8 cellular contexts compared by ENCODE assay signal in the genomic region with DNA sequence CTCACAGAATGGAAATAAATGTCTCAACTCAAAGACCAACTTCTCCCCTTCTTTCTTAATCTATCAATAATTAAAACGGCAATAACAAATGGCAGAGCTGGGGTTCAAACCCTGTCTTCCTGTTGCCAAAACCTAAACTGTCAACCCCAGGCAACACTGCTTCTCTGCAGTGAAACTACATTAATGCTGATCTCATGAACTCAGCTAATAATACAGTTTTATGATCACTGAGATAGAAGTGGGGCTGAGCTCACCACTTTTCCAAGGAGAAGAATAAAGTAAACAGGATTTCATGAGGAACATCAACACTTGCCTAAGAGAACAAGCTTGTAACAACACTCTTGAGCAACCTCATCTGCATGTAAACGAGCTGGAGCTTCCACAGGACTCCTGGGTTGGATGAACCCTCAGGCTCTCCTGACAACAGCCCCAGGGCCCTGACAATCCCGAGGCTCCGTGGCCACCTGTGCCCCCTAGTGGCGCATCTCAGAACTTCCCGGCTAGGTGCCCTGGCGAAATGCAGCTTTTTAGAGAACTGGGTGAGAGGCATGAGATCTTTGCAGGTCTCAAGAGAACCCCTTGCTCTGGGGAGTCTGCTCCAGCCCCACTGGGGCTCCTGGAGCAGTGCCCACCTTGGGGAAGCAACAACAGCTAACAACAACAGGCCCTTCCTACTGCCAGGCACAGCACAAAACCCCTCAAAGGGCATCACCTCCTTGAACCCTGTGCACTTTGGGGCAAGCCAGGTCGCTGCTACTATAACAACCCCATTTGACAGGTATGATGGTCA.
A peak's percentile ranks its signal among the peaks of the same experiment; 100 is the strongest.
DNase-seq lines count a peak whose midpoint lies in the region; ATAC-seq and TF ChIP-seq lines count a peak whose summit lies in the region.

No MANE protein-coding gene starts in this region.

- ATAC-seq in HG02610 (IDR thresholded peaks at IDR 0.05; ENCODE audit: unreplicated experiment), result peak; percentile 69

- TF ChIP-seq CTCF in GM12864 (IDR thresholded peaks at IDR 0.05; ENCODE audit: low read depth, low read length, missing control alignments), result peak; percentile 99

- no peak overlapping the region for H3K4me3 ChIP-seq in GM12864 (ENCODE audit: low read depth, low read length)

- DNase-seq in GM12864 (ENCODE audit: low read depth) (no peak), NCI-H2029 treated with DMSO at 0.1 percent for 48 hours (lab: John Stamatoyannopoulos, UW) (peak; percentile 12), left kidney (ENCODE audit: low read depth, low spot score) (peak; percentile 87), middle frontal gyrus (ENCODE audit: extremely low spot score, low spot score) (no peak)
- DNase-seq in activated CD4-positive, CD25-positive, alpha-beta regulatory T cell treated with anti-CD3 and anti-CD28 coated beads, Interleukin-2, amount 50 U/mL, for 72 hours, result peak; percentile 82
- DNase-seq in central memory CD4-positive, alpha-beta T cell, result peak; percentile 61
- peak; percentile 79 for DNase-seq in stimulated activated CD4-positive, alpha-beta T cell treated with anti-CD3 and anti-CD28 coated beads, Interleukin-4, amount 100 ng/mL, for 24 hours

Comparison
In these comparisons a context has a peak if more than half of its experiments do, and no peak if none do; other contexts are left out.
1. DNase-seq: peak in NCI-H2029 treated with DMSO at 0.1 percent for 48 hours (single experiment), activated CD4-positive, CD25-positive, alpha-beta regulatory T cell treated with anti-CD3 and anti-CD28 coated beads, Interleukin-2, amount 50 U/mL, for 72 hours (single experiment), central memory CD4-positive, alpha-beta T cell (single experiment), left kidney (single experiment) and stimulated activated CD4-positive, alpha-beta T cell treated with anti-CD3 and anti-CD28 coated beads, Interleukin-4, amount 100 ng/mL, for 24 hours (single experiment); none in GM12864 (single experiment) and middle frontal gyrus (single experiment).